1 cellular context compared by ENCODE assay signal in the genomic region with DNA sequence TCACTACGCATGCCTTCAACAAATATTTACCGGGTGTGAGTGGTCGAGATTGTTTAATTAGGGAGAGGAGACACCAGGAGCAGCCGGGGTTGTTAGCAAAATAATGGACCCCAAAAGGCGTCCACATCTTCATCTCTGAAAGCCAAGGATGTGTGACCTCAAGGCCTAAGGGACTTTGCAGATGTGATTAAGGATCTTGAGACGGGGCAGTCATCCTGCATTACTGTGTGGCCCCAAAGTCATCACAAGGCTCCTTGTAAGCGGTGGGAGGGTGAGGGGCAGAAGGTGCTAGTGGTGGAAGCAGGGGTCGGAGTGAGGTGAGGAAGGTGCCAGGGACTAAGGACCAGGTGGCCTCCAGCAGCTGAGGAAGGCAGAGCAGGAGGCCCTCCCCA.
TF ChIP-seq lines count a peak whose summit lies in the region.

No MANE protein-coding gene starts in this region.

TF ChIP-seq in HCT116, 20 proteins besides CTCF, POLR2A, EP300 and RAD21 (continued from another document):
- no peak for TF ChIP-seq EZH2phosphoT487 (IDR thresholded peaks at IDR 0.05; ENCODE audit: borderline replicate concordance)
- TF ChIP-seq ZNF274 (IDR thresholded peaks at IDR 0.05; ENCODE audit: low read depth, low read length) = no peak
- no peak for TF ChIP-seq JUND (IDR thresholded peaks at IDR 0.05)
- no peak for TF ChIP-seq CBX3 (IDR thresholded peaks at IDR 0.05; ENCODE audit: low read depth)
